In the genomic region with DNA sequence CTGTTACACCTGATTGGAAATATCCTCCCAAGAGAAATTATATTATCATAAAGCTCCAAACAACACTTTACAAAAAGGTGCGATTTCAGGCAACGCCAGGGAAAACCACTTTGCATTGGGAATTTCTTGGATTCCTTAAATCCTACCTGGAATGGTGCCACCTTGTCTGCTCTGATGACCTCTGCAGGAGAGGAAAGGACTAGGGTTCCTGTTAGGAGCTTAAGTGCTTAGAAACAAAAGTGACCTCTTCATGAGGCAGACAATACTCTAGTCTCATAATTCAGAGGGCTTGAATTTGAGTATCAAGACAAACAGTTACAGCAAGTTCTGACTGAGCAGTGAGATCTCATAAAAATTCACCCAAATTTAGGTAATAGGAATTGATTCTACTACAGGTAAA, we compare ENCODE assay signal across 18 cellular contexts. TPM values are rescaled to one million over a fixed set of nuclear protein-coding genes. Genes with fewer than 3 reads are reported as not detected.
A peak's percentile ranks its signal among the peaks of the same experiment; 100 is the strongest.
DNase-seq lines count a peak whose midpoint lies in the region; ATAC-seq and TF ChIP-seq lines count a peak whose summit lies in the region.
"Had no signal": no experiment of that assay in that cellular context is flagged by ENCODE, and none has a peak within 500 bp of the region (broad histone marks: within the 10 kb centered on the region; RNA-seq: fewer than 3 reads in every experiment).

No MANE protein-coding gene starts in this region.

- WGBS in body of pancreas, 2 donors = 41 to 73% methylated on average over 2 of the region's 2 CpGs
- 63 to 72% methylated on average over 2 of the region's 2 CpGs for WGBS in tibial nerve, 2 donors

- no peak for ATAC-seq in body of pancreas
- ATAC-seq: activated T-cell treated with anti-CD3 and anti-CD28 coated beads, Interleukin-2, amount 50 U/mL, for 72 hours had no signal

- no peak overlapping the region for H3K4me3 ChIP-seq in left ventricle myocardium inferior
- no peak overlapping the region for H3K4me3 ChIP-seq in right atrium auricular region
- no peak overlapping the region for H3K4me3 ChIP-seq in body of pancreas
- H3K4me3 ChIP-seq in tibial nerve = no peak overlapping the region
- H3K4me3 ChIP-seq: gastroesophageal sphincter, SJSA1, tibial artery had no signal

- in situ Hi-C loops in ACHN (cut with HindIII; ENCODE audit: low pct_ligation_motif_present, low pct_unique_long_range_greater_than_20kb, low sequenced_read_pairs) = no loop called here

- no peak for DNase-seq in left ventricle myocardium inferior
- no peak for DNase-seq in right atrium auricular region (ENCODE audit: low spot score)
- DNase-seq in body of pancreas = no peak
- peak; percentile 23 for DNase-seq in kidney tubule cell (ENCODE audit: low spot score)
- no peak for DNase-seq in tibial nerve (ENCODE audit: low spot score in 2 of 2)
- no peak for DNase-seq in pons (ENCODE audit: low spot score)
- DNase-seq in stimulated activated CD4-positive, alpha-beta T cell treated with anti-CD3 and anti-CD28 coated beads, Interleukin-2, amount 100 ng/mL, for 48 hours = no peak
- DNase-seq in ACHN = no peak
- DNase-seq: activated B cell treated with CpG ODN at 0.5 μM for 24 hours; activated T-cell treated with anti-CD3 and anti-CD28 coated beads, Interleukin-2, amount 50 U/mL, for 72 hours; MM.1S; NCI-H187; NCI-H524 treated with DMSO at 0.1 percent for 48 hours; OCI-M1; stimulated activated CD4-positive, alpha-beta T cell treated with anti-CD3 and anti-CD28 coated beads, Interleukin-12 subunit alpha, Interleukin-12 subunit beta, amount 100 ng/mL, for 4 hours had no signal

- H3K27ac ChIP-seq in left ventricle myocardium inferior (replicated peaks) = peak overlapping the region; percentile 82
- peak overlapping the region in 1 of 2 donors; percentile 72 for H3K27ac ChIP-seq in right atrium auricular region
- H3K27ac ChIP-seq in body of pancreas = peak overlapping the region; percentile 49 to 81 (median 70)
- H3K27ac ChIP-seq in tibial nerve = peak overlapping the region in 1 of 4 donors; percentile 52
- H3K27ac ChIP-seq: SJSA1, tibial artery had no signal

- TF ChIP-seq POLR2A in body of pancreas (IDR thresholded peaks at IDR 0.05) = no peak
- no peak for TF ChIP-seq POLR2A in tibial nerve (IDR thresholded peaks at IDR 0.05)

- H3K36me3 ChIP-seq in left ventricle myocardium inferior (no peaks in the 10 kb centered on the region), right atrium auricular region (no peaks in the 10 kb centered on the region), body of pancreas (replicated peaks in 1 of 2; ENCODE audit: insufficient read depth in 1 of 2, low read depth in 2 of 2) (no peaks in the 10 kb centered on the region), tibial nerve (no peaks in the 10 kb centered on the region)
- H3K36me3 ChIP-seq: gastroesophageal sphincter, SJSA1, tibial artery had no signal

- peaks cover 8% of the 10 kb centered on the region for H3K9me3 ChIP-seq in left ventricle myocardium inferior (replicated peaks)
- H3K9me3 ChIP-seq in right atrium auricular region = no peaks in the 10 kb centered on the region
- no peaks in the 10 kb centered on the region for H3K9me3 ChIP-seq in body of pancreas
- H3K9me3 ChIP-seq in tibial nerve = no peaks in the 10 kb centered on the region
- H3K9me3 ChIP-seq: gastroesophageal sphincter, SJSA1, tibial artery had no signal

- H3K4me1 ChIP-seq in left ventricle myocardium inferior (peaks cover 22% of the 10 kb centered on the region), right atrium auricular region (peaks cover 0 to 15% of the 10 kb centered on the region in 2 donors), body of pancreas (peaks cover 33% of the 10 kb centered on the region), tibial nerve (peaks cover 0 to 17% (median 0%) of the 10 kb centered on the region in 4 donors)
- H3K4me1 ChIP-seq: SJSA1 had no signal

- intact Hi-C loops in left ventricle myocardium inferior (cut with micrococcal nuclease) (no loop called here), body of pancreas (cut with DNase I) (no loop called here)

- no peaks in the 10 kb centered on the region for H3K27me3 ChIP-seq in left ventricle myocardium inferior (ENCODE audit: low read depth)
- H3K27me3 ChIP-seq in right atrium auricular region = no peaks in the 10 kb centered on the region
- no peaks in the 10 kb centered on the region for H3K27me3 ChIP-seq in body of pancreas
- no peaks in the 10 kb centered on the region for H3K27me3 ChIP-seq in tibial nerve
- H3K27me3 ChIP-seq: gastroesophageal sphincter, SJSA1, tibial artery had no signal

- no peak for TF ChIP-seq EP300 in tibial nerve (IDR thresholded peaks at IDR 0.05)

- TF ChIP-seq CTCF in left ventricle myocardium inferior (IDR thresholded peaks at IDR 0.05; ENCODE audit: borderline replicate concordance) = no peak
- no peak for TF ChIP-seq CTCF in right atrium auricular region (IDR thresholded peaks at IDR 0.05)
- peak in 1 of 7 experiments; percentile 2 for TF ChIP-seq CTCF in body of pancreas (IDR thresholded peaks at IDR 0.05)
- TF ChIP-seq CTCF in tibial nerve (IDR thresholded peaks at IDR 0.05) = no peak

RNA-seq across cellular contexts. Expression of a gene that starts 33.9 kb away (rescaled TPM):
- 5.2 TPM for total RNA-seq in left ventricle myocardium inferior
- 1 to 10 TPM; 2.5 to 5.4 TPM for total RNA-seq in right atrium auricular region
- total RNA-seq in body of pancreas = 10 to 100 TPM; 83.5 to 87.3 TPM
- 10 to 100 TPM; 19.8 to 50.1 (median 31.5) TPM for total RNA-seq in tibial nerve
